In genomic region chr1:3611170-3612019, GRCh38 we compare ENCODE assay signal across 8 cellular contexts. TPM values are rescaled to one million over a fixed set of nuclear protein-coding genes. Genes with fewer than 3 reads are reported as not detected.
A peak's percentile ranks its signal among the peaks of the same experiment; 100 is the strongest.
DNase-seq lines count a peak whose midpoint lies in the region; ATAC-seq and TF ChIP-seq lines count a peak whose summit lies in the region.

TSS of gene MEGF6 (minus strand) at chr1:3611508. CDS start at chr1:3611268, 240 bp downstream.

- H3K36me3 Mint-ChIP-seq in CD4-positive, alpha-beta T cell (ENCODE audit: low read depth): no peaks in the 10 kb centered on the region
- no peaks in the 10 kb centered on the region for H3K36me3 Mint-ChIP-seq in activated CD4-positive, alpha-beta memory T cell treated with anti-CD3 and anti-CD28 coated beads, Interleukin-2, amount 10 ng/mL, durations not matched to agents 7 days and 5 days (ENCODE audit: low read depth)
- no peaks in the 10 kb centered on the region for H3K36me3 Mint-ChIP-seq in naive thymus-derived CD8-positive, alpha-beta T cell
- H3K36me3 Mint-ChIP-seq in stimulated activated naive B cell treated with anti-CD40 and anti-IgM and Interleukin-4, amounts not matched to agents 10 μg/mL and 1 μg/mL and 100 μg/mL, for 72 hours: no peaks in the 10 kb centered on the region

- POLR2A ChIA-PET in CD4-positive, alpha-beta T cell (lab: Charles Lee): no interaction called here
- POLR2A ChIA-PET in activated CD4-positive, alpha-beta memory T cell treated with anti-CD3 and anti-CD28 coated beads, Interleukin-2, amount 10 ng/mL, durations not matched to agents 7 days and 5 days (lab: Charles Lee): no interaction called here
- POLR2A ChIA-PET in naive thymus-derived CD8-positive, alpha-beta T cell (lab: Charles Lee): no interaction called here

- intact Hi-C loops in CD4-positive, alpha-beta T cell (cut with DNase I, micrococcal nuclease): no loop called here

- ATAC-seq in CD4-positive, alpha-beta T cell (ENCODE audit: poor library complexity): peak; percentile 65
- peak; percentile 73 to 77 for ATAC-seq in naive thymus-derived CD8-positive, alpha-beta T cell
- ATAC-seq in stimulated activated naive B cell treated with anti-CD40 and anti-IgM and Interleukin-4, amounts not matched to agents 10 μg/mL and 1 μg/mL and 100 μg/mL, for 72 hours (replicated peaks): peak; percentile 48 to 57
- ATAC-seq in GM18861 (IDR thresholded peaks at IDR 0.05; ENCODE audit: unreplicated experiment): no peak

- no peaks in the 10 kb centered on the region for H3K9me3 ChIP-seq in CD4-positive, alpha-beta T cell (ENCODE audit: control insufficient read depth, low read length)

- no peak for TF ChIP-seq CTCF in CD4-positive, alpha-beta T cell (IDR thresholded peaks at IDR 0.05)

- peak within 1 kb of the TSS; percentile 86 for H3K4me3 Mint-ChIP-seq in CD4-positive, alpha-beta T cell
- peak within 1 kb of the TSS; percentile 21 for H3K4me3 Mint-ChIP-seq in activated CD4-positive, alpha-beta memory T cell treated with anti-CD3 and anti-CD28 coated beads, Interleukin-2, amount 10 ng/mL, durations not matched to agents 7 days and 5 days
- H3K4me3 Mint-ChIP-seq in naive thymus-derived CD8-positive, alpha-beta T cell: peak within 1 kb of the TSS; percentile 69 to 90 (median 80)
- peak within 1 kb of the TSS; percentile 83 for H3K4me3 Mint-ChIP-seq in stimulated activated naive B cell treated with anti-CD40 and anti-IgM and Interleukin-4, amounts not matched to agents 10 μg/mL and 1 μg/mL and 100 μg/mL, for 72 hours

- CTCF ChIA-PET in CD4-positive, alpha-beta T cell (lab: Charles Lee): interaction anchor here (0.6 kb wide), 1 partner anchor 246 kb away, joined by 3 read pairs; the partner anchor contains the start of gene DFFB
- CTCF ChIA-PET in activated CD4-positive, alpha-beta memory T cell treated with anti-CD3 and anti-CD28 coated beads, Interleukin-2, amount 10 ng/mL, durations not matched to agents 7 days and 5 days (lab: Charles Lee): no interaction called here

- DNase-seq in CD4-positive, alpha-beta T cell: peak in 9 of 10 experiments; percentile 36 to 71 (median 57)
- peak; percentile 31 for DNase-seq in NCI-H1048 (lab: John Stamatoyannopoulos, UW)
- DNase-seq in activated CD4-positive, alpha-beta memory T cell treated with anti-CD3 and anti-CD28 coated beads, Interleukin-2, amount 10 ng/mL, durations not matched to agents 7 days and 5 days: peak; percentile 30
- peak; percentile 73 for DNase-seq in effector CD8-positive, alpha-beta T cell (lab: John Stamatoyannopoulos, UW)
- DNase-seq in naive thymus-derived CD8-positive, alpha-beta T cell: peak in 8 of 10 donors; percentile 22 to 81 (median 52)
- DNase-seq in stimulated activated naive B cell treated with anti-CD40 and anti-IgM and Interleukin-4, amounts not matched to agents 10 μg/mL and 1 μg/mL and 100 μg/mL, for 72 hours: no peak
- no peak for DNase-seq in H4 (ENCODE audit: low spot score)

- H3K27ac ChIP-seq in CD4-positive, alpha-beta T cell (ENCODE audit: low read depth, low read length): no peak within 1 kb of the TSS

- peaks cover 30% of the 10 kb centered on the region for H3K27me3 ChIP-seq in CD4-positive, alpha-beta T cell (ENCODE audit: control insufficient read depth, insufficient read depth, low read length)

- H3K9me3 Mint-ChIP-seq in CD4-positive, alpha-beta T cell: no peaks in the 10 kb centered on the region
- no peaks in the 10 kb centered on the region for H3K9me3 Mint-ChIP-seq in activated CD4-positive, alpha-beta memory T cell treated with anti-CD3 and anti-CD28 coated beads, Interleukin-2, amount 10 ng/mL, durations not matched to agents 7 days and 5 days
- peaks cover 0 to 1% (median 0%) of the 10 kb centered on the region in 9 donors for H3K9me3 Mint-ChIP-seq in naive thymus-derived CD8-positive, alpha-beta T cell
- no peaks in the 10 kb centered on the region for H3K9me3 Mint-ChIP-seq in stimulated activated naive B cell treated with anti-CD40 and anti-IgM and Interleukin-4, amounts not matched to agents 10 μg/mL and 1 μg/mL and 100 μg/mL, for 72 hours

- H3K27me3 Mint-ChIP-seq in CD4-positive, alpha-beta T cell: peaks cover 46% of the 10 kb centered on the region
- H3K27me3 Mint-ChIP-seq in activated CD4-positive, alpha-beta memory T cell treated with anti-CD3 and anti-CD28 coated beads, Interleukin-2, amount 10 ng/mL, durations not matched to agents 7 days and 5 days: peaks cover 30% of the 10 kb centered on the region
- H3K27me3 Mint-ChIP-seq in naive thymus-derived CD8-positive, alpha-beta T cell: peaks cover 0 to 19% (median 3%) of the 10 kb centered on the region in 5 donors
- H3K27me3 Mint-ChIP-seq in stimulated activated naive B cell treated with anti-CD40 and anti-IgM and Interleukin-4, amounts not matched to agents 10 μg/mL and 1 μg/mL and 100 μg/mL, for 72 hours: peaks cover 31 to 38% of the 10 kb centered on the region in 2 donors

- H3K27ac Mint-ChIP-seq in CD4-positive, alpha-beta T cell: no peak within 1 kb of the TSS
- H3K27ac Mint-ChIP-seq in activated CD4-positive, alpha-beta memory T cell treated with anti-CD3 and anti-CD28 coated beads, Interleukin-2, amount 10 ng/mL, durations not matched to agents 7 days and 5 days: no peak within 1 kb of the TSS
- H3K27ac Mint-ChIP-seq in naive thymus-derived CD8-positive, alpha-beta T cell: peak within 1 kb of the TSS in 1 of 10 donors; percentile 2
- no peak within 1 kb of the TSS for H3K27ac Mint-ChIP-seq in stimulated activated naive B cell treated with anti-CD40 and anti-IgM and Interleukin-4, amounts not matched to agents 10 μg/mL and 1 μg/mL and 100 μg/mL, for 72 hours

- H3K4me1 Mint-ChIP-seq in CD4-positive, alpha-beta T cell (ENCODE audit: low read depth): peaks cover 15% of the 10 kb centered on the region
- peaks cover 1% of the 10 kb centered on the region for H3K4me1 Mint-ChIP-seq in activated CD4-positive, alpha-beta memory T cell treated with anti-CD3 and anti-CD28 coated beads, Interleukin-2, amount 10 ng/mL, durations not matched to agents 7 days and 5 days
- peaks cover 10 to 24% (median 16%) of the 10 kb centered on the region in 4 donors for H3K4me1 Mint-ChIP-seq in naive thymus-derived CD8-positive, alpha-beta T cell
- H3K4me1 Mint-ChIP-seq in stimulated activated naive B cell treated with anti-CD40 and anti-IgM and Interleukin-4, amounts not matched to agents 10 μg/mL and 1 μg/mL and 100 μg/mL, for 72 hours: peaks cover 18% of the 10 kb centered on the region in 2 donors

RNA-seq across cellular contexts. Expression of gene MEGF6, which starts in this region (rescaled TPM):
- total RNA-seq in CD4-positive, alpha-beta T cell: 10 to 100 TPM; 57.5 to 62.2 TPM
- 10 to 100 TPM; 15.6 to 20.2 TPM for total RNA-seq in activated CD4-positive, alpha-beta memory T cell treated with anti-CD3 and anti-CD28 coated beads, Interleukin-2, amount 10 ng/mL, durations not matched to agents 7 days and 5 days
- 100 to 1,000 TPM; 197 to 198 TPM for total RNA-seq in naive thymus-derived CD8-positive, alpha-beta T cell
- polyA plus RNA-seq in naive thymus-derived CD8-positive, alpha-beta T cell: 1 to 10 TPM; 2.2 to 3.5 (median 2.5) TPM
- total RNA-seq in H4 (2014; rRNA removed; shearing (Covaris generic)): 0.58 and 1.1 TPM in 2 replicates

Comparison
In these comparisons a context has a peak if more than half of its experiments do, and no peak if none do; other contexts are left out.
1. DNase-seq: peak in CD4-positive, alpha-beta T cell (9 of 10), NCI-H1048 (single experiment), activated CD4-positive, alpha-beta memory T cell treated with anti-CD3 and anti-CD28 coated beads, Interleukin-2, amount 10 ng/mL, durations not matched to agents 7 days and 5 days (single experiment), effector CD8-positive, alpha-beta T cell (single experiment) and naive thymus-derived CD8-positive, alpha-beta T cell (8 of 10); none in stimulated activated naive B cell treated with anti-CD40 and anti-IgM and Interleukin-4, amounts not matched to agents 10 μg/mL and 1 μg/mL and 100 μg/mL, for 72 hours (single experiment) and H4 (single experiment).
2. H3K4me3 Mint-ChIP-seq: peak in every context shown above with its lines; median percentile 86 in CD4-positive, alpha-beta T cell; 83 in stimulated activated naive B cell treated with anti-CD40 and anti-IgM and Interleukin-4, amounts not matched to agents 10 μg/mL and 1 μg/mL and 100 μg/mL, for 72 hours; 80 in naive thymus-derived CD8-positive, alpha-beta T cell; 21 in activated CD4-positive, alpha-beta memory T cell treated with anti-CD3 and anti-CD28 coated beads, Interleukin-2, amount 10 ng/mL, durations not matched to agents 7 days and 5 days.